9 cellular contexts compared by ENCODE assay signal in genomic region chrX:103393487-103393886, GRCh38.
"Had no signal": no experiment of that assay in that cellular context is flagged by ENCODE, and none has a peak within 500 bp of the region (broad histone marks: within the 10 kb centered on the region; RNA-seq: fewer than 3 reads in every experiment).

No MANE protein-coding gene starts in this region.

- FAIRE-seq: H1, H54, HepG2 had no signal

- H3K4me2 ChIP-seq: GM23338, KMS-11 had no signal

- H2AFZ ChIP-seq: GM23338 had no signal

- H3K27ac ChIP-seq: HL-60, KMS-11 had no signal

- DNase-seq: H9, HCEC 1CT, KBM-7 had no signal

- H3K9ac ChIP-seq: KMS-11 had no signal

- H3K4me3 ChIP-seq: GM23338 had no signal

- ATAC-seq: GM23338, HepG2 had no signal
